12 cellular contexts compared by ENCODE assay signal in genomic region chr14:69247691-69248440, GRCh38. TPM values are rescaled to one million over a fixed set of nuclear protein-coding genes. Genes with fewer than 3 reads are reported as not detected.
DNase-seq lines count a peak whose midpoint lies in the region; TF ChIP-seq lines count a peak whose summit lies in the region.
"Had no signal": no experiment of that assay in that cellular context is flagged by ENCODE, and none has a peak within 500 bp of the region (broad histone marks: within the 10 kb centered on the region; RNA-seq: fewer than 3 reads in every experiment).

No MANE protein-coding gene starts in this region.

- H3K4me1 ChIP-seq in testis, result peaks cover 10% of the 10 kb centered on the region

- POLR2A ChIA-PET in GM10248 (lab: Yijun Ruan, JAX), result no interaction called here

- WGBS in testis, 2 donors, result 43 to 57% methylated on average over 3 of the region's 3 CpGs

- no peaks in the 10 kb centered on the region for H3K36me3 ChIP-seq in testis (ENCODE audit: low read depth, missing control alignments)

- H3K27ac ChIP-seq in testis, result peak overlapping the region in 1 of 2 donors; percentile 64
- H3K27ac ChIP-seq: epithelial cell of prostate had no signal

- TF ChIP-seq CTCF in GM12864 (IDR thresholded peaks at IDR 0.05; ENCODE audit: low read depth, low read length, missing control alignments), result peak; percentile 25
- TF ChIP-seq CTCF in testis (IDR thresholded peaks at IDR 0.05), result peak in 1 of 3 experiments; percentile 40
- no peak for TF ChIP-seq CTCF in GM10266 (IDR thresholded peaks at IDR 0.05; ENCODE audit: control insufficient read depth, insufficient read depth, low read depth, missing control alignments)
- no peak for TF ChIP-seq CTCF in GM10248 (IDR thresholded peaks at IDR 0.05; ENCODE audit: control extremely low read depth, extremely low read depth, low read depth, missing control alignments)

- no peak for TF ChIP-seq POLR2A in testis (IDR thresholded peaks at IDR 0.05)

- intact Hi-C loops in testis (cut with DNase I; ENCODE audit: low total_unique reads), result loop anchor here (10.0 kb wide), 2 partner anchors 117 to 207 kb away; no protein-coding TSS in a partner anchor

- no peaks in the 10 kb centered on the region for H3K9me3 ChIP-seq in testis

- H3K27me3 ChIP-seq in testis, result no peaks in the 10 kb centered on the region

- CTCF ChIA-PET in GM10248 (lab: Yijun Ruan, JAX), result interaction anchor here (0.7 to 4.4 kb wide), 6 partner anchors 9 to 326 kb away, joined by 3 to 16 read pairs (median 4); no protein-coding TSS in a partner anchor

- H3K4me3 ChIP-seq in GM12864 (ENCODE audit: low read depth, low read length), result no peak overlapping the region
- H3K4me3 ChIP-seq in testis, result no peak overlapping the region
- H3K4me3 ChIP-seq: GM23338 had no signal

- DNase-seq in GM12864 (ENCODE audit: low read depth) (no peak), amniotic epithelial cell (ENCODE audit: low read depth) (peak; percentile 71), hepatic stellate cell (ENCODE audit: low spot score) (peak; percentile 36), testis (peak; percentile 81), GF-D8 (lab: John Stamatoyannopoulos, UW) (no peak), GM10266 (ENCODE audit: extremely low spot score) (no peak), NCI-H2227 treated with DMSO at 0.1 percent for 48 hours (lab: John Stamatoyannopoulos, UW) (no peak), GM10248 (ENCODE audit: extremely low spot score) (no peak)
- DNase-seq: naive thymus-derived CD4-positive, alpha-beta T cell; NCI-H510A had no signal

RNA-seq across cellular contexts. Expression of gene GALNT16, which starts 12.1 kb away (rescaled TPM):
- 1 to 10 TPM; 5.6 to 6.3 TPM for total RNA-seq in testis
- 11.1 TPM for polyA plus RNA-seq in testis (ENCODE audit: insufficient read depth, low read depth, low replicate concordance)
- polyA plus RNA-seq: naive thymus-derived CD4-positive, alpha-beta T cell had no signal

RNA-seq across cellular contexts. Expression of gene EXD2, which starts 56.6 kb away (rescaled TPM):
- total RNA-seq in testis, result 10 to 100 TPM; 22.4 to 27.2 TPM
- polyA plus RNA-seq in testis (ENCODE audit: insufficient read depth, low read depth, low replicate concordance), result 70.3 TPM

Comparison
In these comparisons a context has a peak if more than half of its experiments do, and no peak if none do; other contexts are left out.
1. DNase-seq: peak in amniotic epithelial cell (single experiment), hepatic stellate cell (single experiment) and testis (single experiment); none in GM12864 (single experiment), GF-D8 (single experiment), GM10266 (single experiment), NCI-H2227 treated with DMSO at 0.1 percent for 48 hours (single experiment) and GM10248 (single experiment).